In the genomic region with DNA sequence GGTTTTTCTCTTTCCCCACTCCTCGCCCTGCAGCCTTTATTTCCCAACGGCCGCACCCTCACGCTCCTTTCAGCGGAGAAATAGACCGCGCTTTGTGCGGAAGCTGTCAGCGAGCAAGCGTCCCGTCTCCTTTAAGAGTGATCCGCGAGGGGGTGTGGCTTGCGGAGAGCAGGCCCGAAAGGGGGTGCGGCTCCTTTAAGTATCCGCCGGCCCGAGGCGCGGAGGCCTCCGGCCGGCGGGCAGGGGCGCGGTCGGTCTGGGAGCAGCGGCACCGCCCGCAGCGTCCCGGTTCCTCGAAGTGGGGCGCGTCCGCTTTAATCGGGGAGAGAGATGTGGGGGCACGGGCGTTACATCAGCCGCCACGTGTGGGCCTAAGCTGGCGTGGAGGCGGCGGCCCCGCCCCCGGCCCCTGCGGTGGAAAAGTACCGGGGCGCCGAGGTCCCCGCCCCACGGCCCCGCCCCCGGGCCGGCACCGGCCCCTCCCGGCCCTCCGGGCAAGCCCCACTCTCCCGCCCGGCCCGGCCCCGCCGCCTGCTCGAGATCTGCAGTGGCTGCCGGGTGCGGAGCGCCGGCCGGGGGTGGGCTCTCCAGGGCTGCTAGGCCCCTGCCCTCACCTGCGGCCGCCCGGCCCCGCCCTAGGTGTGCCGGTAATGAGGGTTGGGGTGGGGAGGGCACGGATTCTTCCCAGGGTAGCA, we compare ENCODE assay signal across 8 cellular contexts. TPM values are rescaled to one million over a fixed set of nuclear protein-coding genes. Genes with fewer than 3 reads are reported as not detected.
A peak's percentile ranks its signal among the peaks of the same experiment; 100 is the strongest.
DNase-seq lines count a peak whose midpoint lies in the region; ATAC-seq, FAIRE-seq and TF ChIP-seq lines count a peak whose summit lies in the region.

No MANE protein-coding gene starts in this region.

- no peak for FAIRE-seq in RCC 7860 (lab: Jason Lieb, UNC)

- peak; percentile 80 for ATAC-seq in GM21619 (IDR thresholded peaks at IDR 0.05; ENCODE audit: unreplicated experiment)
- ATAC-seq in natural killer cell: peak; percentile 84 to 88 (median 84)
- peak; percentile 85 to 87 for ATAC-seq in stimulated activated naive B cell treated with anti-CD40 and anti-IgM and Interleukin-4, amounts not matched to agents 10 μg/mL and 1 μg/mL and 100 μg/mL, for 72 hours (replicated peaks)

- intact Hi-C loops in natural killer cell (cut with micrococcal nuclease): loop anchor here (1.0 kb wide), 1 partner anchor 39 kb away; a partner anchor contains a TSS

- peak overlapping the region; percentile 94 for H3K4me3 Mint-ChIP-seq in natural killer cell
- H3K4me3 Mint-ChIP-seq in stimulated activated naive B cell treated with anti-CD40 and anti-IgM and Interleukin-4, amounts not matched to agents 10 μg/mL and 1 μg/mL and 100 μg/mL, for 72 hours: peak overlapping the region; percentile 88 to 93

- TF ChIP-seq RAD21 in Ishikawa (IDR thresholded peaks at IDR 0.05; ENCODE audit: low read depth): no peak

- H3K27me3 Mint-ChIP-seq in natural killer cell (ENCODE audit: low read depth in 2 of 2): peaks cover 0 to 2% of the 10 kb centered on the region in 2 donors
- H3K27me3 Mint-ChIP-seq in stimulated activated naive B cell treated with anti-CD40 and anti-IgM and Interleukin-4, amounts not matched to agents 10 μg/mL and 1 μg/mL and 100 μg/mL, for 72 hours: no peaks in the 10 kb centered on the region

- TF ChIP-seq CTCF in fibroblast of mammary gland (conservative IDR thresholded peaks at IDR 0.05; ENCODE audit: control insufficient read depth, insufficient read depth, low read depth, low read length) (no peak), natural killer cell (IDR thresholded peaks at IDR 0.05) (no peak)

- no peaks in the 10 kb centered on the region for H3K36me3 Mint-ChIP-seq in natural killer cell
- no peaks in the 10 kb centered on the region for H3K36me3 Mint-ChIP-seq in stimulated activated naive B cell treated with anti-CD40 and anti-IgM and Interleukin-4, amounts not matched to agents 10 μg/mL and 1 μg/mL and 100 μg/mL, for 72 hours

- H3K4me3 ChIP-seq in fibroblast of mammary gland (ENCODE audit: control insufficient read depth, low read depth, low read length): peak overlapping the region; percentile 62

- TF ChIP-seq EP300 in Ishikawa (IDR thresholded peaks at IDR 0.05; ENCODE audit: borderline replicate concordance): no peak

- H3K9me3 Mint-ChIP-seq in natural killer cell: no peaks in the 10 kb centered on the region
- no peaks in the 10 kb centered on the region for H3K9me3 Mint-ChIP-seq in stimulated activated naive B cell treated with anti-CD40 and anti-IgM and Interleukin-4, amounts not matched to agents 10 μg/mL and 1 μg/mL and 100 μg/mL, for 72 hours

- peak overlapping the region; percentile 74 to 90 for H3K27ac Mint-ChIP-seq in natural killer cell
- peak overlapping the region; percentile 88 for H3K27ac Mint-ChIP-seq in stimulated activated naive B cell treated with anti-CD40 and anti-IgM and Interleukin-4, amounts not matched to agents 10 μg/mL and 1 μg/mL and 100 μg/mL, for 72 hours

- DNase-seq in DMS79 (lab: John Stamatoyannopoulos, UW) (peak; percentile 76), RCC 7860 (ENCODE audit: low spot score) (peak; percentile 69), activated T-helper 1 cell treated with Interleukin-2 at 50 U/mL for 16 hours (ENCODE audit: low read depth) (peak; percentile 72), fibroblast of mammary gland (ENCODE audit: low read depth) (peak; percentile 84), natural killer cell (peak; percentile 76)
- DNase-seq in stimulated activated naive B cell treated with anti-CD40 and anti-IgM and Interleukin-4, amounts not matched to agents 10 μg/mL and 1 μg/mL and 100 μg/mL, for 72 hours: peak; percentile 83

- peaks cover 13 to 20% of the 10 kb centered on the region in 2 donors for H3K4me1 Mint-ChIP-seq in natural killer cell
- peaks cover 23 to 35% of the 10 kb centered on the region in 2 donors for H3K4me1 Mint-ChIP-seq in stimulated activated naive B cell treated with anti-CD40 and anti-IgM and Interleukin-4, amounts not matched to agents 10 μg/mL and 1 μg/mL and 100 μg/mL, for 72 hours

TF ChIP-seq in Ishikawa, 13 proteins besides CTCF, POLR2A, EP300 and RAD21:
- peak; percentile 23; the same call in 1 of the 2 replicates for TF ChIP-seq NFIC (IDR thresholded peaks at IDR 0.05)
- TF ChIP-seq EGR1 (IDR thresholded peaks at IDR 0.05): peak; percentile 41; the same call in 1 of the 2 replicates
- TF ChIP-seq CREB1 (IDR thresholded peaks at IDR 0.05; ENCODE audit: low read depth): no peak
- TF ChIP-seq, protein P1, sequence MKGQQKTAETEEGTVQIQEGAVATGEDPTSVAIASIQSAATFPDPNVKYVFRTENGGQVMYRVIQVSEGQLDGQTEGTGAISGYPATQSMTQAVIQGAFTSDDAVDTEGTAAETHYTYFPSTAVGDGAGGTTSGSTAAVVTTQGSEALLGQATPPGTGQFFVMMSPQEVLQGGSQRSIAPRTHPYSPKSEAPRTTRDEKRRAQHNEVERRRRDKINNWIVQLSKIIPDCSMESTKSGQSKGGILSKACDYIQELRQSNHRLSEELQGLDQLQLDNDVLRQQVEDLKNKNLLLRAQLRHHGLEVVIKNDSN (IDR thresholded peaks at IDR 0.05): peak; percentile 53
- TF ChIP-seq TAF1 (IDR thresholded peaks at IDR 0.05; ENCODE audit: low read depth): peak; percentile 38; the same call in 1 of the 2 replicates
- no peak; the same call in 1 of the 2 replicates for TF ChIP-seq TCF12 (IDR thresholded peaks at IDR 0.05; ENCODE audit: low read depth)
- peak; percentile 34 for TF ChIP-seq ZBTB7A (IDR thresholded peaks at IDR 0.05; ENCODE audit: low read depth)
- no peak for TF ChIP-seq YY1 (IDR thresholded peaks at IDR 0.05; ENCODE audit: low read depth)
- TF ChIP-seq, protein P2, sequence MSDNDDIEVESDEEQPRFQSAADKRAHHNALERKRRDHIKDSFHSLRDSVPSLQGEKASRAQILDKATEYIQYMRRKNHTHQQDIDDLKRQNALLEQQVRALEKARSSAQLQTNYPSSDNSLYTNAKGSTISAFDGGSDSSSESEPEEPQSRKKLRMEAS (IDR thresholded peaks at IDR 0.05): peak; percentile 94
- no peak for TF ChIP-seq TEAD4 (IDR thresholded peaks at IDR 0.05)

RNA-seq across cellular contexts. Expression of a gene that starts 1.2 kb away (rescaled TPM):
- under 1 TPM in 2 of 3 donors, not detected in 1; 0.29 to 0.55 TPM for total RNA-seq in natural killer cell

RNA-seq across cellular contexts. Expression of a gene that starts 38.7 kb away (rescaled TPM):
- 1 to 10 TPM; 3.8 to 5.2 (median 3.9) TPM for total RNA-seq in natural killer cell

RNA-seq across cellular contexts. Expression of a gene that starts 51.0 kb away (rescaled TPM):
- total RNA-seq in natural killer cell: 1 to 10 TPM; 1.5 to 5.5 (median 2.2) TPM

RNA-seq across cellular contexts. Expression of a gene that starts 55.3 kb away (rescaled TPM):
- total RNA-seq in natural killer cell: 100 to 1,000 TPM in 2 of 3 donors, 10 to 100 TPM in 1; 76.3 to 115 (median 113) TPM

Comparison
In these comparisons a context has a peak if more than half of its experiments do, and no peak if none do; other contexts are left out.
1. Peak in every context shown above with its lines: DNase-seq, ATAC-seq and H3K4me3 ChIP-seq.